8 cellular contexts compared by ENCODE assay signal in genomic region chr11:1772270-1773130, GRCh38. TPM values are rescaled to one million over a fixed set of nuclear protein-coding genes. Genes with fewer than 3 reads are reported as not detected.
A peak's percentile ranks its signal among the peaks of the same experiment; 100 is the strongest.
DNase-seq lines count a peak whose midpoint lies in the region; ATAC-seq and TF ChIP-seq lines count a peak whose summit lies in the region.

No MANE protein-coding gene starts in this region.

- peaks cover 6% of the 10 kb centered on the region for H3K36me3 Mint-ChIP-seq in MCF 10A (ENCODE audit: insufficient read depth, unreplicated experiment)

- no peaks in the 10 kb centered on the region for H3K36me3 ChIP-seq in left lung

- CTCF ChIA-PET in MCF 10A (lab: Yijun Ruan, JAX) = interaction anchor here (0.6 to 2.6 kb wide), 8 partner anchors 13 to 1263 kb away, joined by 3 to 25 read pairs (median 3); partner anchors contain the start of gene SYT8

- peak; percentile 96 for DNase-seq in AG08395 (ENCODE audit: low spot score)
- DNase-seq in HT-29 (ENCODE audit: low spot score) = peak; percentile 84
- DNase-seq in T1000 (lab: John Stamatoyannopoulos, UW) = peak; percentile 81
- DNase-seq in MCF 10A (ENCODE audit: unreplicated experiment) = peak; percentile 91
- peak; percentile 90 to 93 for DNase-seq in left lung
- peak; percentile 30 for DNase-seq in stimulated activated CD8-positive, alpha-beta memory T cell treated with anti-CD3 and anti-CD28 coated beads, Interleukin-7, amount 100 ng/mL, for 24 hours (ENCODE audit: low read depth)
- no peak for DNase-seq in NCI-H510A (lab: John Stamatoyannopoulos, UW)

- intact Hi-C loops in MCF 10A (cut with micrococcal nuclease) (no loop called here), left lung (cut with DNase I) (no loop called here)

- TF ChIP-seq CTCF in MCF 10A (IDR thresholded peaks at IDR 0.05; ENCODE audit: unreplicated experiment) = no peak
- TF ChIP-seq CTCF in left lung (IDR thresholded peaks at IDR 0.05) = no peak

- peak overlapping the region; percentile 67 to 93 for H3K27ac ChIP-seq in left lung

- H3K4me1 Mint-ChIP-seq in MCF 10A (ENCODE audit: insufficient read depth, unreplicated experiment) = peaks cover 39% of the 10 kb centered on the region

- POLR2A ChIA-PET in MCF 10A (lab: Yijun Ruan, JAX) = interaction anchor here (0.8 to 4.2 kb wide), 12 partner anchors 9 to 321 kb away, joined by 3 to 54 read pairs (median 6); partner anchors contain the start of genes CTSD, IFITM10 and SYT8

- H3K9me3 Mint-ChIP-seq in MCF 10A (ENCODE audit: unreplicated experiment) = no peaks in the 10 kb centered on the region

- peak overlapping the region; percentile 60 for H3K4me3 Mint-ChIP-seq in MCF 10A (ENCODE audit: unreplicated experiment)

- H3K9me3 ChIP-seq in left lung = no peaks in the 10 kb centered on the region

- H3K27ac Mint-ChIP-seq in MCF 10A (ENCODE audit: low read depth, unreplicated experiment) = peak overlapping the region; percentile 80

- ATAC-seq in left lung (peak; percentile 96), HG02623 (IDR thresholded peaks at IDR 0.05; ENCODE audit: unreplicated experiment) (no peak)

- peaks cover 3 to 61% of the 10 kb centered on the region in 2 donors for H3K4me1 ChIP-seq in left lung

- H3K27me3 ChIP-seq in left lung = no peaks in the 10 kb centered on the region

- peak overlapping the region in 1 of 2 donors; percentile 13 for H3K4me3 ChIP-seq in left lung

- BruUV-seq in MCF 10A (replicated peaks; lab: Mats Ljungman, UMichigan) = no TSS peak

- H3K27me3 Mint-ChIP-seq in MCF 10A (ENCODE audit: insufficient read depth, unreplicated experiment) = no peaks in the 10 kb centered on the region

RNA-seq across cellular contexts. Expression of gene CTSD, which starts 8.8 kb away (rescaled TPM):
- total RNA-seq in HT-29 (2014; rRNA removed; shearing (Covaris generic)) = 1,063 and 1,119 TPM in 2 replicates
- total RNA-seq in MCF 10A (2022) (366 and 367 TPM in 2 replicates), left lung (1,000 to 10,000 TPM; 1,902 to 2,455 TPM)

RNA-seq across cellular contexts. Expression of gene IFITM10, which starts 22.1 kb away (rescaled TPM):
- total RNA-seq in HT-29 (2014; rRNA removed; shearing (Covaris generic)) = 2.8 and 4.1 TPM in 2 replicates
- total RNA-seq in MCF 10A (2022) (1.9 and 2.0 TPM in 2 replicates), left lung (10 to 100 TPM in 1 of 2 donors, 1 to 10 TPM in 1; 3.4 to 16.5 TPM)
